24 cellular contexts compared by ENCODE assay signal in genomic region chr4:139823746-139824145, GRCh38.
"Had no signal": no experiment of that assay in that cellular context is flagged by ENCODE, and none has a peak within 500 bp of the region (broad histone marks: within the 10 kb centered on the region; RNA-seq: fewer than 3 reads in every experiment).

No MANE protein-coding gene starts in this region.

- H3K27me3 Mint-ChIP-seq: activated CD4-positive, alpha-beta T cell treated with anti-CD3 and anti-CD28 coated beads for 36 hours; activated T-cell treated with anti-CD3 and anti-CD28 coated beads, Interleukin-2, amount 50 U/mL, for 24 hours; stimulated activated naive CD8-positive, alpha-beta T cell treated with anti-CD3 and anti-CD28 coated beads, Interleukin-15, amount 100 ng/mL, for 72 hours had no signal

- FAIRE-seq: keratinocyte had no signal

- H3K4me1 ChIP-seq: breast epithelium, gastroesophageal sphincter, prostate gland, tibial artery had no signal

- H3K4me1 Mint-ChIP-seq: activated CD4-positive, alpha-beta T cell treated with anti-CD3 and anti-CD28 coated beads for 36 hours; stimulated activated naive CD8-positive, alpha-beta T cell treated with anti-CD3 and anti-CD28 coated beads, Interleukin-15, amount 100 ng/mL, for 72 hours had no signal

- H3K9me3 Mint-ChIP-seq: activated T-cell treated with anti-CD3 and anti-CD28 coated beads, Interleukin-2, amount 50 U/mL, for 24 hours; activated T-helper 17 cell treated with anti-CD3 and anti-CD28 coated beads, Interleukin-2, amount 50 U/mL, for 72 hours; naive thymus-derived CD4-positive, alpha-beta T cell; stimulated activated naive CD8-positive, alpha-beta T cell treated with anti-CD3 and anti-CD28 coated beads, Interleukin-15, amount 100 ng/mL, for 72 hours had no signal

- H3K4me3 ChIP-seq: breast epithelium, esophagus squamous epithelium, gastroesophageal sphincter, heart left ventricle, lung, prostate gland, tibial artery had no signal

- H3K27me3 ChIP-seq: breast epithelium, esophagus squamous epithelium, gastroesophageal sphincter, heart left ventricle, tibial artery had no signal

- H3K36me3 Mint-ChIP-seq: activated naive CD4-positive, alpha-beta T cell treated with anti-CD3 and anti-CD28 coated beads, Interleukin-2, amount 50 U/mL, for 72 hours had no signal

- H3K36me3 ChIP-seq: breast epithelium, esophagus squamous epithelium, gastroesophageal sphincter, heart left ventricle, prostate gland, tibial artery had no signal

- H3K27ac Mint-ChIP-seq: activated CD4-positive, alpha-beta T cell treated with anti-CD3 and anti-CD28 coated beads for 36 hours; activated naive CD4-positive, alpha-beta T cell treated with anti-CD3 and anti-CD28 coated beads, Interleukin-2, amount 50 U/mL, for 72 hours; activated T-cell treated with anti-CD3 and anti-CD28 coated beads, Interleukin-2, amount 50 U/mL, for 24 hours; activated T-helper 17 cell treated with anti-CD3 and anti-CD28 coated beads, Interleukin-2, amount 50 U/mL, for 72 hours; endodermal cell; naive thymus-derived CD4-positive, alpha-beta T cell; stimulated activated naive CD8-positive, alpha-beta T cell treated with anti-CD3 and anti-CD28 coated beads, Interleukin-15, amount 100 ng/mL, for 72 hours had no signal

- H3K9me3 ChIP-seq: breast epithelium, esophagus squamous epithelium, gastroesophageal sphincter, heart left ventricle, prostate gland, tibial artery had no signal

- ATAC-seq: activated CD4-positive, alpha-beta T cell treated with anti-CD3 and anti-CD28 coated beads for 36 hours; activated naive CD4-positive, alpha-beta T cell treated with anti-CD3 and anti-CD28 coated beads, Interleukin-2, amount 50 U/mL, for 72 hours; activated T-helper 17 cell treated with anti-CD3 and anti-CD28 coated beads, Interleukin-2, amount 50 U/mL, for 72 hours; gastroesophageal sphincter; heart left ventricle; naive thymus-derived CD4-positive, alpha-beta T cell; stimulated activated naive CD8-positive, alpha-beta T cell treated with anti-CD3 and anti-CD28 coated beads, Interleukin-15, amount 100 ng/mL, for 72 hours had no signal

- H3K4me3 Mint-ChIP-seq: activated CD4-positive, alpha-beta T cell treated with anti-CD3 and anti-CD28 coated beads for 36 hours; activated T-cell treated with anti-CD3 and anti-CD28 coated beads, Interleukin-2, amount 50 U/mL, for 24 hours; activated T-helper 17 cell treated with anti-CD3 and anti-CD28 coated beads, Interleukin-2, amount 50 U/mL, for 72 hours; endodermal cell; naive thymus-derived CD4-positive, alpha-beta T cell; stimulated activated naive CD8-positive, alpha-beta T cell treated with anti-CD3 and anti-CD28 coated beads, Interleukin-15, amount 100 ng/mL, for 72 hours had no signal

- DNase-seq: activated CD4-positive, alpha-beta T cell treated with anti-CD3 and anti-CD28 coated beads for 36 hours; activated CD4-positive, alpha-beta T cell treated with anti-CD3 and anti-CD28 coated beads, Interleukin-2, amount 50 U/mL, for 4 hours; activated CD8-positive, alpha-beta memory T cell treated with anti-CD3 and anti-CD28 coated beads for 24 hours; activated CD8-positive, alpha-beta memory T cell treated with anti-CD3 and anti-CD28 coated beads, Interleukin-2, amount 50 U/mL, for 4 hours; activated T-cell treated with anti-CD3 and anti-CD28 coated beads, Interleukin-2, amount 50 U/mL, for 24 hours; aorta; cortex of kidney; endodermal cell; esophagus squamous epithelium; heart left ventricle; naive thymus-derived CD4-positive, alpha-beta T cell; stimulated activated CD4-positive, alpha-beta T cell treated with anti-CD3 and anti-CD28 coated beads, Interleukin-12 subunit alpha, Interleukin-12 subunit beta, amount 100 ng/mL, for 4 hours; stimulated activated CD4-positive, alpha-beta T cell treated with anti-CD3 and anti-CD28 coated beads, Interleukin-4, amount 100 ng/mL, for 4 hours; stimulated activated naive CD8-positive, alpha-beta T cell treated with anti-CD3 and anti-CD28 coated beads, Interleukin-15, amount 100 ng/mL, for 72 hours; T-helper 1 cell; T-helper 9 cell; tibial artery had no signal

- H3K27ac ChIP-seq: breast epithelium, esophagus squamous epithelium, gastroesophageal sphincter, prostate gland, tibial artery had no signal
